Comparison of ENCODE assay signal across 1 cellular context in genomic region chr20:62805365-62805710, GRCh38.
TF ChIP-seq lines count a peak whose summit lies in the region.

No MANE protein-coding gene starts in this region.

TF ChIP-seq in H1, 55 proteins besides CTCF, POLR2A, EP300 and RAD21:
- TF ChIP-seq TAF1 (IDR thresholded peaks at IDR 0.05; ENCODE audit: low read depth, low read length) (no peak), SIN3A (conservative IDR thresholded peaks at IDR 0.05 in 1 of 2, IDR thresholded peaks at IDR 0.05 in 1 of 2; ENCODE audit: low read depth in 1 of 2, low read length in 2 of 2) (0 out of 4 replicates have a peak, but pooled peaks of 1 of the 2 experiments have one; percentile 33), KDM4A (IDR thresholded peaks at IDR 0.05; ENCODE audit: low read depth, low read length, severe bottlenecking) (peak; percentile 8), SUZ12 (IDR thresholded peaks at IDR 0.05; ENCODE audit: low read length) (no peak), GTF2F1 (IDR thresholded peaks at IDR 0.05; ENCODE audit: borderline replicate concordance, low read depth, low read length) (no peak), NRF1 (IDR thresholded peaks at IDR 0.05; ENCODE audit: low read depth, low read length) (no peak), KDM5A (IDR thresholded peaks at IDR 0.05; ENCODE audit: low read length) (no peak), CHD2 (IDR thresholded peaks at IDR 0.05; ENCODE audit: low read length) (no peak)
TF ChIP-seq in H1: peak in this region for 2.
